Comparison of ENCODE assay signal across 11 cellular contexts in the genomic region with DNA sequence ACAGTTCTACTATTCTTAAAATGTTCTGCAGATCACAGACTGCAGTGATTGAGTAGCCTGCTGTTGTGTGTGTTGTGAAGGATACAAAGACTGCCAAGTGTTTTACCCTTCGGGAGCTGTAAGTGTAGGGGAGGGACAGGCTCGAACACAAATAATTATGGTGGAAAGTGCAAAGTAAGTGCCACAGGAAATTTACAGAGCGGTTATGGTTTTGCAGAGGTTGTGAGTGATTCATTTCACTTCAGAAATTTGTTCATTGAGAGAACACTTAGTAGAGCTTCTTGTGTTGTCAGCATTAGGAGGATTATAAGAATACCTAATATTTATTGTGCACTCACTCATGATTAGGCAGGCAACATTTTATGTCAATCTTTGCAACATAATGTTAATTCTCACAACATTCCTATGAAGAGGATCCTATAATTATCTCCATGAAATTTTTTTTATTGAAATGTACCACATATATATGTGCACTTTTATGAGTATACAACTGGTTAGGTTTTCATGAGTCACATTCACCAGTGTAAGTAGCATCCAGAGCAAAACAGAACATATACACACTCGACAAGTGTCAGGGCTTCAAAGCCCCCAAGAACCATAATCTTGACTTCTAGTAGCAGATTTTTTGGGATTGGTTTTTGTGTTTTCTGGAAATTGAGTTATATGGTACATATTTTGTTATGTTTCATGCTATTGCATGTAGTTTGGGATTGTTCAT.
DNase-seq lines count a peak whose midpoint lies in the region; ATAC-seq and TF ChIP-seq lines count a peak whose summit lies in the region.
"Had no signal": no experiment of that assay in that cellular context is flagged by ENCODE, and none has a peak within 500 bp of the region (broad histone marks: within the 10 kb centered on the region; RNA-seq: fewer than 3 reads in every experiment).

No MANE protein-coding gene starts in this region.

- H3K4me3 ChIP-seq in sigmoid colon, result no peak overlapping the region
- no peak overlapping the region for H3K4me3 ChIP-seq in lower leg skin (ENCODE audit: low read depth, poor library complexity, severe bottlenecking)

- H3K27ac ChIP-seq in sigmoid colon, result peak overlapping the region in 3 of 4 donors; percentile 0 to 56 (median 55)
- H3K27ac ChIP-seq: VCaP had no signal

- POLR2A ChIA-PET in activated CD4-positive, alpha-beta T cell treated with anti-CD3 and anti-CD28 coated beads, Interleukin-2, amount 10 ng/mL, durations not matched to agents 7 days and 5 days (lab: Charles Lee), result interaction anchor here (1.1 kb wide), 1 partner anchor 9 kb away, joined by 3 read pairs; no protein-coding TSS in a partner anchor
- POLR2A ChIA-PET in activated naive CD8-positive, alpha-beta T cell treated with anti-CD3 and anti-CD28 coated beads, Interleukin-2, amount 10 ng/mL, durations not matched to agents 7 days and 5 days (lab: Charles Lee), result interaction anchor here (2.0 kb wide), 1 partner anchor 62 kb away, joined by 4 read pairs; the partner anchor contains the start of gene ARHGAP10

- peaks cover 0 to 60% (median 55%) of the 10 kb centered on the region in 4 donors for H3K4me1 ChIP-seq in sigmoid colon

- WGBS in sigmoid colon, 2 donors, result 53 to 69% methylated on average over 4 of the region's 4 CpGs
- WGBS in lower leg skin, 2 donors, result 43 to 49% methylated on average over 4 of the region's 4 CpGs

- DNase-seq in activated CD4-positive, alpha-beta T cell treated with anti-CD3 and anti-CD28 coated beads, Interleukin-2, amount 10 ng/mL, durations not matched to agents 7 days and 5 days, result peak; percentile 16
- DNase-seq in activated CD4-positive, alpha-beta T cell treated with anti-CD3 and anti-CD28 coated beads, Interleukin-2, amount 50 U/mL, for 4 hours, result no peak
- DNase-seq in activated naive CD8-positive, alpha-beta T cell treated with anti-CD3 and anti-CD28 coated beads, Interleukin-2, amount 10 ng/mL, durations not matched to agents 7 days and 5 days, result no peak
- DNase-seq in sigmoid colon (no peak), left colon (no peak), lower leg skin (ENCODE audit: low spot score in 2 of 2) (no peak), NCI-H2227 treated with DMSO at 0.1 percent for 48 hours (lab: John Stamatoyannopoulos, UW) (no peak)
- DNase-seq: NCI-H524 treated with DMSO at 0.1 percent for 48 hours had no signal

- intact Hi-C loops in sigmoid colon (cut with DNase I) (no loop called here), left colon (cut with DNase I, micrococcal nuclease) (no loop called here), lower leg skin (cut with DNase I; ENCODE audit: low total_unique reads) (no loop called here)

- no peaks in the 10 kb centered on the region for H3K27me3 Mint-ChIP-seq in activated CD4-positive, alpha-beta T cell treated with anti-CD3 and anti-CD28 coated beads, Interleukin-2, amount 10 ng/mL, durations not matched to agents 7 days and 5 days
- H3K27me3 Mint-ChIP-seq in activated naive CD8-positive, alpha-beta T cell treated with anti-CD3 and anti-CD28 coated beads, Interleukin-2, amount 10 ng/mL, durations not matched to agents 7 days and 5 days, result peaks cover 3% of the 10 kb centered on the region

- peaks cover 4% of the 10 kb centered on the region for H3K9me3 Mint-ChIP-seq in activated CD4-positive, alpha-beta T cell treated with anti-CD3 and anti-CD28 coated beads, Interleukin-2, amount 10 ng/mL, durations not matched to agents 7 days and 5 days
- H3K9me3 Mint-ChIP-seq in activated naive CD8-positive, alpha-beta T cell treated with anti-CD3 and anti-CD28 coated beads, Interleukin-2, amount 10 ng/mL, durations not matched to agents 7 days and 5 days, result no peaks in the 10 kb centered on the region
- H3K9me3 Mint-ChIP-seq: brain had no signal

- TF ChIP-seq POLR2A in sigmoid colon (IDR thresholded peaks at IDR 0.05) (no peak), lower leg skin (IDR thresholded peaks at IDR 0.05) (no peak)

- H3K27me3 ChIP-seq in sigmoid colon, result no peaks in the 10 kb centered on the region

- ATAC-seq in HG02870 (IDR thresholded peaks at IDR 0.05; ENCODE audit: unreplicated experiment) (peak; percentile 58), left colon (no peak)
- peak; percentile 52 for ATAC-seq in activated naive CD8-positive, alpha-beta T cell treated with anti-CD3 and anti-CD28 coated beads, Interleukin-2, amount 10 ng/mL, durations not matched to agents 7 days and 5 days (ENCODE audit: low read depth)

- H3K36me3 Mint-ChIP-seq in activated CD4-positive, alpha-beta T cell treated with anti-CD3 and anti-CD28 coated beads, Interleukin-2, amount 10 ng/mL, durations not matched to agents 7 days and 5 days (ENCODE audit: low read depth), result peaks cover 10% of the 10 kb centered on the region
- peaks cover 3% of the 10 kb centered on the region for H3K36me3 Mint-ChIP-seq in activated naive CD8-positive, alpha-beta T cell treated with anti-CD3 and anti-CD28 coated beads, Interleukin-2, amount 10 ng/mL, durations not matched to agents 7 days and 5 days
- H3K36me3 Mint-ChIP-seq: brain had no signal

- CTCF ChIA-PET in activated CD4-positive, alpha-beta T cell treated with anti-CD3 and anti-CD28 coated beads, Interleukin-2, amount 10 ng/mL, durations not matched to agents 7 days and 5 days (lab: Charles Lee), result interaction anchor here (0.5 to 0.8 kb wide), 2 partner anchors 38 to 202 kb away, joined by 3 read pairs; no protein-coding TSS in a partner anchor

- no peaks in the 10 kb centered on the region for H3K9me3 ChIP-seq in sigmoid colon

- peaks cover 53% of the 10 kb centered on the region for H3K4me1 Mint-ChIP-seq in activated CD4-positive, alpha-beta T cell treated with anti-CD3 and anti-CD28 coated beads, Interleukin-2, amount 10 ng/mL, durations not matched to agents 7 days and 5 days
- H3K4me1 Mint-ChIP-seq in activated naive CD8-positive, alpha-beta T cell treated with anti-CD3 and anti-CD28 coated beads, Interleukin-2, amount 10 ng/mL, durations not matched to agents 7 days and 5 days, result peaks cover 40% of the 10 kb centered on the region

- TF ChIP-seq EP300 in sigmoid colon (IDR thresholded peaks at IDR 0.05), result no peak

- peak overlapping the region; percentile 70 for H3K27ac Mint-ChIP-seq in activated CD4-positive, alpha-beta T cell treated with anti-CD3 and anti-CD28 coated beads, Interleukin-2, amount 10 ng/mL, durations not matched to agents 7 days and 5 days
- H3K27ac Mint-ChIP-seq in activated naive CD8-positive, alpha-beta T cell treated with anti-CD3 and anti-CD28 coated beads, Interleukin-2, amount 10 ng/mL, durations not matched to agents 7 days and 5 days, result no peak overlapping the region

- no peaks in the 10 kb centered on the region for H3K36me3 ChIP-seq in sigmoid colon

- TF ChIP-seq CTCF in sigmoid colon (IDR thresholded peaks at IDR 0.05) (no peak), lower leg skin (IDR thresholded peaks at IDR 0.05) (no peak)

- no peak overlapping the region for H3K4me3 Mint-ChIP-seq in activated CD4-positive, alpha-beta T cell treated with anti-CD3 and anti-CD28 coated beads, Interleukin-2, amount 10 ng/mL, durations not matched to agents 7 days and 5 days
- peak overlapping the region; percentile 41 for H3K4me3 Mint-ChIP-seq in activated naive CD8-positive, alpha-beta T cell treated with anti-CD3 and anti-CD28 coated beads, Interleukin-2, amount 10 ng/mL, durations not matched to agents 7 days and 5 days
- H3K4me3 Mint-ChIP-seq: brain had no signal
